In genomic region chr20:11753155-11753554, GRCh38 we compare ENCODE assay signal across 31 cellular contexts.
"Had no signal": no experiment of that assay in that cellular context is flagged by ENCODE, and none has a peak within 500 bp of the region (broad histone marks: within the 10 kb centered on the region; RNA-seq: fewer than 3 reads in every experiment).

No MANE protein-coding gene starts in this region.

- H3K9me3 ChIP-seq: adrenal gland, body of pancreas, colonic mucosa, esophagus muscularis mucosa, gastroesophageal sphincter, heart right ventricle had no signal

- DNase-seq: activated CD4-positive, alpha-beta memory T cell treated with anti-CD3 and anti-CD28 coated beads for 36 hours; activated CD4-positive, alpha-beta T cell treated with anti-CD3 and anti-CD28 coated beads for 36 hours; activated CD4-positive, alpha-beta T cell treated with anti-CD3 and anti-CD28 coated beads, Interleukin-2, amount 10 ng/mL, durations not matched to agents 24 days and 14 days; activated CD4-positive, CD25-positive, alpha-beta regulatory T cell; activated CD4-positive, CD25-positive, alpha-beta regulatory T cell treated with anti-CD3 and anti-CD28 coated beads, Interleukin-2, amount 50 U/mL, for 72 hours; activated CD8-positive, alpha-beta memory T cell treated with anti-CD3 and anti-CD28 coated beads, Interleukin-2, amount 10 ng/mL, durations not matched to agents 7 days and 5 days; activated CD8-positive, alpha-beta memory T cell treated with anti-CD3 and anti-CD28 coated beads, Interleukin-2, amount 50 U/mL, for 4 hours; activated CD8-positive, alpha-beta T cell treated with anti-CD3 and anti-CD28 coated beads, Interleukin-2, amount 10 ng/mL, durations not matched to agents 7 days and 5 days; activated effector memory CD4-positive, alpha-beta T cell treated with anti-CD3 and anti-CD28 coated beads, Interleukin-2, amount 50 U/mL, for 16 hours; activated naive CD4-positive, alpha-beta T cell treated with anti-CD3 and anti-CD28 coated beads for 36 hours; activated naive CD8-positive, alpha-beta T cell treated with anti-CD3 and anti-CD28 coated beads for 36 hours; activated naive CD8-positive, alpha-beta T cell treated with anti-CD3 and anti-CD28 coated beads, Interleukin-2, amount 50 U/mL, for 24 hours; activated T-cell treated with anti-CD3 and anti-CD28 coated beads, Interleukin-2, amount 50 U/mL, for 1 hour; activated T-cell treated with anti-CD3 and anti-CD28 coated beads, Interleukin-2, amount 50 U/mL, for 48 hours; adrenal gland; amygdala; aorta; central memory CD4-positive, alpha-beta T cell; cerebellar nuclear complex; colonic mucosa; effector CD8-positive, alpha-beta T cell; erythroblast; foreskin melanocyte; heart right ventricle; T-helper 1 cell; T-helper 17 cell; T1000 had no signal

- H3K4me3 ChIP-seq: adrenal gland, body of pancreas, cardiac muscle cell, colonic mucosa, esophagus muscularis mucosa, gastroesophageal sphincter, heart right ventricle had no signal

- H3K36me3 ChIP-seq: adrenal gland, cardiac muscle cell, colonic mucosa, esophagus muscularis mucosa, gastroesophageal sphincter, heart right ventricle had no signal

- ATAC-seq: activated CD4-positive, alpha-beta T cell treated with anti-CD3 and anti-CD28 coated beads for 36 hours; activated CD8-positive, alpha-beta memory T cell treated with anti-CD3 and anti-CD28 coated beads, Interleukin-2, amount 10 ng/mL, durations not matched to agents 7 days and 5 days; activated CD8-positive, alpha-beta T cell treated with anti-CD3 and anti-CD28 coated beads, Interleukin-2, amount 10 ng/mL, durations not matched to agents 7 days and 5 days; activated naive CD8-positive, alpha-beta T cell treated with anti-CD3 and anti-CD28 coated beads, Interleukin-2, amount 50 U/mL, for 24 hours; gastroesophageal sphincter; heart right ventricle; T-helper 17 cell had no signal

- H3K4me1 ChIP-seq: adrenal gland, colonic mucosa, esophagus muscularis mucosa, gastroesophageal sphincter, heart right ventricle had no signal
